Comparison of ENCODE assay signal across 8 cellular contexts in genomic region chr19:53394974-53395839, GRCh38. TPM values are rescaled to one million over a fixed set of nuclear protein-coding genes. Genes with fewer than 3 reads are reported as not detected.
DNase-seq lines count a peak whose midpoint lies in the region; ATAC-seq and TF ChIP-seq lines count a peak whose summit lies in the region.

ZNF765 (plus strand) TSS chr19:53395149; CDS start chr19:53398016, 2,867 bp downstream.

- no peaks in the 10 kb centered on the region for H3K9me2 ChIP-seq in HCT116 (ENCODE audit: insufficient read depth)

- under 1% methylated on average over 37 of the region's 58 CpGs for WGBS in suprapubic skin

- H3K27ac ChIP-seq in HCT116 (ENCODE audit: low read depth, low read length) (peak within 1 kb of the TSS; percentile 52), suprapubic skin (peak within 1 kb of the TSS; percentile 88)

- CTCF ChIA-PET in HCT116 (lab: Charles Lee) = no interaction called here
- CTCF ChIA-PET in activated naive CD4-positive, alpha-beta T cell treated with anti-CD3 and anti-CD28 coated beads, Interleukin-2, amount 10 ng/mL, durations not matched to agents 7 days and 5 days (lab: Charles Lee) = no interaction called here

- H3K4me1 Mint-ChIP-seq in activated naive CD4-positive, alpha-beta T cell treated with anti-CD3 and anti-CD28 coated beads, Interleukin-2, amount 10 ng/mL, durations not matched to agents 7 days and 5 days = peaks cover 28% of the 10 kb centered on the region

- RAD21 ChIA-PET in HCT116 (lab: Charles Lee; ENCODE audit: low non-redundant PET in 1 of 2, low total read pairs in 2 of 2, uncharacterized antibody in 2 of 2, unreplicated experiment in 2 of 2) = no interaction called here

- peaks cover 31% of the 10 kb centered on the region for H3K9me3 Mint-ChIP-seq in activated naive CD4-positive, alpha-beta T cell treated with anti-CD3 and anti-CD28 coated beads, Interleukin-2, amount 10 ng/mL, durations not matched to agents 7 days and 5 days

- H3K4me3 Mint-ChIP-seq in activated naive CD4-positive, alpha-beta T cell treated with anti-CD3 and anti-CD28 coated beads, Interleukin-2, amount 10 ng/mL, durations not matched to agents 7 days and 5 days = peak within 1 kb of the TSS; percentile 85

- H3K36me3 Mint-ChIP-seq in activated naive CD4-positive, alpha-beta T cell treated with anti-CD3 and anti-CD28 coated beads, Interleukin-2, amount 10 ng/mL, durations not matched to agents 7 days and 5 days = peaks cover 40% of the 10 kb centered on the region

- H3K27me3 ChIP-seq in HCT116 (ENCODE audit: insufficient read depth, low read length) = no peaks in the 10 kb centered on the region
- no peaks in the 10 kb centered on the region for H3K27me3 ChIP-seq in suprapubic skin

- no peaks in the 10 kb centered on the region for H4K20me1 ChIP-seq in HCT116 (ENCODE audit: insufficient read depth)

- POLR2A ChIA-PET in HCT116 (lab: Charles Lee) = no interaction called here

- peak within 1 kb of the TSS; percentile 84 to 85 for H3K4me3 ChIP-seq in HCT116 (replicated peaks in 1 of 2; ENCODE audit: low read depth in 1 of 2, low read length in 2 of 2)
- H3K4me3 ChIP-seq in suprapubic skin = peak within 1 kb of the TSS; percentile 86

- H3K27me3 Mint-ChIP-seq in activated naive CD4-positive, alpha-beta T cell treated with anti-CD3 and anti-CD28 coated beads, Interleukin-2, amount 10 ng/mL, durations not matched to agents 7 days and 5 days = peaks cover 5% of the 10 kb centered on the region

- no peak within 1 kb of the TSS for H2AFZ ChIP-seq in HCT116 (ENCODE audit: low read depth, low read length, poor library complexity, severe bottlenecking)

- no peak for TF ChIP-seq RAD21 in HCT116 (IDR thresholded peaks at IDR 0.05; ENCODE audit: low read depth)

- DNase-seq in GM03348 (ENCODE audit: low spot score) = peak; percentile 98
- peak; percentile 68 for DNase-seq in HCT116 (ENCODE audit: low read depth, low spot score)
- DNase-seq in MV-4-11 (lab: John Stamatoyannopoulos, UW) = peak; percentile 86
- DNase-seq in SK-N-DZ (ENCODE audit: low spot score) = peak; percentile 79
- DNase-seq in activated naive CD4-positive, alpha-beta T cell treated with anti-CD3 and anti-CD28 coated beads, Interleukin-2, amount 10 ng/mL, durations not matched to agents 7 days and 5 days = peak; percentile 96
- peak; percentile 37 for DNase-seq in glomerular endothelial cell (ENCODE audit: extremely low read depth, low read depth, low spot score)
- peak; percentile 86 for DNase-seq in occipital lobe (lab: John Stamatoyannopoulos, UW)
- DNase-seq in suprapubic skin (ENCODE audit: low spot score in 2 of 2) = peak; percentile 97 to 98

- peak within 1 kb of the TSS; percentile 91 for H3K27ac Mint-ChIP-seq in activated naive CD4-positive, alpha-beta T cell treated with anti-CD3 and anti-CD28 coated beads, Interleukin-2, amount 10 ng/mL, durations not matched to agents 7 days and 5 days

- H3K4me2 ChIP-seq in HCT116 (ENCODE audit: low read length) = peak within 1 kb of the TSS; percentile 94

- H3K4me1 ChIP-seq in HCT116 (ENCODE audit: control insufficient read depth in 1 of 2, insufficient read depth in 2 of 2, low read length in 2 of 2) = peaks cover 0 to 4% of the 10 kb centered on the region in 2 experiments; a peak in 1 of 4 replicates
- peaks cover 29% of the 10 kb centered on the region for H3K4me1 ChIP-seq in suprapubic skin

- TF ChIP-seq CTCF in HCT116 (IDR thresholded peaks at IDR 0.05 in 2 of 3, conservative IDR thresholded peaks at IDR 0.05 in 1 of 3; ENCODE audit: borderline replicate concordance in 1 of 3, insufficient read depth in 1 of 3, low read depth in 2 of 3, low read length in 2 of 3) (peak in 2 of 3 experiments; percentile 19 to 30; a peak in 3 of 6 replicates), suprapubic skin (IDR thresholded peaks at IDR 0.05) (peak; percentile 22 to 62)

- H3K79me2 ChIP-seq in HCT116 (ENCODE audit: insufficient read depth, low read length) = peaks cover 10% of the 10 kb centered on the region; the same call in 1 of the 2 replicates

- TF ChIP-seq POLR2A in HCT116 (IDR thresholded peaks at IDR 0.05; ENCODE audit: borderline replicate concordance, extremely low read depth, insufficient read depth, insufficient read length) (no peak), suprapubic skin (IDR thresholded peaks at IDR 0.05) (peak in 1 of 2 donors; percentile 58)

- intact Hi-C loops in HCT116 (cut with micrococcal nuclease) = no loop called here

- ATAC-seq in HCT116 = peak; percentile 98

- H3K9me3 ChIP-seq in HCT116 (ENCODE audit: control insufficient read depth in 1 of 2, insufficient read depth in 1 of 2, low read depth in 1 of 2, low read length in 2 of 2) (no peaks in the 10 kb centered on the region; a peak in 2 of 4 replicates), suprapubic skin (no peaks in the 10 kb centered on the region)

- no peak for TF ChIP-seq EP300 in suprapubic skin (IDR thresholded peaks at IDR 0.05)

- TSS peak; percentile 53 for BruUV-seq in HCT116 (replicated peaks; lab: Mats Ljungman, UMichigan)

- H3K9ac ChIP-seq in HCT116 (ENCODE audit: low read length) = peak within 1 kb of the TSS; percentile 79

- peaks cover 3 to 5% of the 10 kb centered on the region in 2 experiments; a peak in 3 of 4 replicates for H3K36me3 ChIP-seq in HCT116 (ENCODE audit: control insufficient read depth in 1 of 2, insufficient read depth in 2 of 2, low read length in 2 of 2)
- H3K36me3 ChIP-seq in suprapubic skin = peaks cover 17% of the 10 kb centered on the region

TF ChIP-seq in HCT116, 20 proteins besides CTCF, POLR2A, EP300 and RAD21:
- TF ChIP-seq SIN3A (IDR thresholded peaks at IDR 0.05; ENCODE audit: low read depth) = peak; percentile 52; the same call in 1 of the 2 replicates
- no peak for TF ChIP-seq TCF7L2 (IDR thresholded peaks at IDR 0.05; ENCODE audit: borderline replicate concordance, extremely low read depth, insufficient read depth, insufficient read length)
- TF ChIP-seq EZH2phosphoT487 (IDR thresholded peaks at IDR 0.05; ENCODE audit: borderline replicate concordance) = no peak
- peak; percentile 96 for TF ChIP-seq ELF1 (IDR thresholded peaks at IDR 0.05; ENCODE audit: borderline replicate concordance, low read depth)
- no peak for TF ChIP-seq MAX (IDR thresholded peaks at IDR 0.05)
- TF ChIP-seq POLR2AphosphoS5 (IDR thresholded peaks at IDR 0.05; ENCODE audit: low read depth, low read length) = peak; percentile 88
- no peak for TF ChIP-seq ZNF274 (IDR thresholded peaks at IDR 0.05; ENCODE audit: low read depth, low read length)
- TF ChIP-seq SP1 (IDR thresholded peaks at IDR 0.05; ENCODE audit: low read depth) = no peak

RNA-seq across cellular contexts. Expression of gene ZNF765, which starts in this region (rescaled TPM):
- total RNA-seq in HCT116 (2021; ENCODE audit: unreplicated experiment) = 6.7 TPM
- polyA plus RNA-seq in HCT116 (2012) = 4.1 and 4.9 TPM in 2 replicates
- polyA plus RNA-seq in SK-N-DZ (2014; cell fraction: cytosol; rRNA removed) = 4.1 and 5.0 TPM in 2 replicates
- 5.1 and 6.4 TPM in 2 replicates for polyA plus RNA-seq in SK-N-DZ (2014; cell fraction: nucleus; rRNA removed)
- total RNA-seq in glomerular endothelial cell = 5.0 and 12.7 TPM in 2 replicates
- 33.7 TPM for total RNA-seq in occipital lobe
- 10 to 100 TPM in 1 of 4 donors, 1 to 10 TPM in 3; 6.0 to 19.7 (median 7.7) TPM for total RNA-seq in suprapubic skin

Comparison
In these comparisons a context has a peak if more than half of its experiments do, and no peak if none do; other contexts are left out.
1. Peak in every context shown above with its lines: DNase-seq, ATAC-seq, H3K4me3 ChIP-seq and H3K27ac ChIP-seq.
2. DNase-seq: peak in every context shown above with its lines; median percentile 98 in GM03348; 98 in suprapubic skin; 96 in activated naive CD4-positive, alpha-beta T cell treated with anti-CD3 and anti-CD28 coated beads, Interleukin-2, amount 10 ng/mL, durations not matched to agents 7 days and 5 days; 86 in MV-4-11; 86 in occipital lobe; 79 in SK-N-DZ; 68 in HCT116; 37 in glomerular endothelial cell.